Comparison of ENCODE assay signal across 9 cellular contexts in the genomic region with DNA sequence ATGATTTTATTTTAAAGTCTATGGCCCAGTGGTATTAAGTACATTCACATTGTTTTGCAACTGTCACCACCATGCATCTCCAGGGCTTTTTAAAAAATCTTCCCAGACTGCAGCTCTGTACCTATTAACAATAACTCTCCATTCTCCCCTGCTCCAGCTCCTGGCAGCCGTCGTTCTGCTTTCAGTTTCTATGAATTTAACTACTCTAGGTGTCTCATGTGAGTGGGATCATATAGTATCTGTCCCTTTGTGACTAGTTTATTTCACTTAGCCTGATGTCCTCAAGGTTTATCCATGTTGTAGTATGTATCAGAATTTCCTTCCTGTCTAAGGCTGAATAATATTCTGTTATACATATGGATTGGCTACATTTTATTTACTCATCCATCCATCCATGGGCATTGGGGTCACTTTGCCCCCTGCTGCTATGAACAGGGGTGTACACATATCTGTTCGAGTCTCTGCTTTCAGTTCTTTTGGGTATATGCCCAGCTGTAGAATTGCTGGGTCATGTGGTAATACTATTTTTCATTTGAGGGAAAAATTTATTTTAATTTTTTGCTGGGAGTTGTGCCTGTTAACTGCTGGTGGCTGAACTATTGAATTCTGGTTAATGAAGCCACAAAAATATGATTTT.
DNase-seq lines count a peak whose midpoint lies in the region; ATAC-seq and TF ChIP-seq lines count a peak whose summit lies in the region.
"Had no signal": no experiment of that assay in that cellular context is flagged by ENCODE, and none has a peak within 500 bp of the region (broad histone marks: within the 10 kb centered on the region; RNA-seq: fewer than 3 reads in every experiment).

No MANE protein-coding gene starts in this region.

- H3K27me3 ChIP-seq in HAP-1 (ENCODE audit: low read depth), result no peaks in the 10 kb centered on the region

- no peaks in the 10 kb centered on the region for H3K9me3 ChIP-seq in HAP-1

- H3K4me1 ChIP-seq in HAP-1, result peaks cover 18% of the 10 kb centered on the region

- H3K4me3 ChIP-seq in astrocyte of the cerebellum (ENCODE audit: low read depth, low read length), result no peak overlapping the region
- no peak overlapping the region for H3K4me3 ChIP-seq in HAP-1

- H3K36me3 ChIP-seq in HAP-1 (replicated peaks), result peaks cover 2% of the 10 kb centered on the region

- in situ Hi-C loops in astrocyte of the cerebellum (cut with HindIII; ENCODE audit: low sequenced_read_pairs) (no loop called here), HAP-1 (cut with MboI; ENCODE audit: low sequenced_read_pairs) (loop anchor here (10.0 to 25.0 kb wide), 3 partner anchors 158 to 351 kb away; partner anchors contain the start of gene TMEM184C)

- TF ChIP-seq CTCF in astrocyte of the cerebellum (IDR thresholded peaks at IDR 0.05; ENCODE audit: low read depth, low read length, missing control alignments), result peak; percentile 7

- peak; percentile 61 for ATAC-seq in GM18909 (IDR thresholded peaks at IDR 0.05; ENCODE audit: poor library complexity, unreplicated experiment)
- ATAC-seq in HG02852 (IDR thresholded peaks at IDR 0.05; ENCODE audit: unreplicated experiment), result peak; percentile 68

- no peak for DNase-seq in astrocyte of the cerebellum (ENCODE audit: low read depth)
- DNase-seq in stromal cell of bone marrow (ENCODE audit: low read depth), result peak; percentile 13
- DNase-seq in retina, result no peak
- no peak for DNase-seq in AML-193 (lab: John Stamatoyannopoulos, UW)
- no peak for DNase-seq in HAP-1 (ENCODE audit: low spot score in 2 of 2)
- DNase-seq: activated B cell treated with CpG ODN at 0.5 μM for 24 hours, GDM1 had no signal
